ENCODE assay signal across 8 cellular contexts in genomic region chr19:35628565-35629331, GRCh38. TPM values are rescaled to one million over a fixed set of nuclear protein-coding genes. Genes with fewer than 3 reads are reported as not detected.
DNase-seq lines count a peak whose midpoint lies in the region; ATAC-seq and TF ChIP-seq lines count a peak whose summit lies in the region.

Gene RBM42, plus strand, starts transcription at chr19:35629036. Its CDS starts 118 bp downstream, at chr19:35629154.

- TF ChIP-seq CTCF in LNCaP clone FGC (IDR thresholded peaks at IDR 0.05; ENCODE audit: control insufficient read depth, extremely low read depth, insufficient read depth) (no peak), RWPE1 (conservative IDR thresholded peaks at IDR 0.05; ENCODE audit: low read depth) (no peak)

- DNase-seq in Daoy (ENCODE audit: low read depth) (peak; percentile 99), GOT3 (lab: John Stamatoyannopoulos, UW) (peak; percentile 85), LNCaP clone FGC (ENCODE audit: low read depth) (peak; percentile 96), RWPE1 (ENCODE audit: low spot score) (peak; percentile 99), fibroblast of gingiva (ENCODE audit: low read depth) (peak; percentile 99)
- peak; percentile 87 to 98 (median 97) for DNase-seq in naive thymus-derived CD4-positive, alpha-beta T cell
- DNase-seq in stimulated activated naive B cell treated with anti-CD40 and anti-IgM and Interleukin-4, amounts not matched to agents 10 μg/mL and 1 μg/mL and 100 μg/mL, for 72 hours, result peak; percentile 97

- H3K4me1 Mint-ChIP-seq in activated T-helper 17 cell treated with anti-CD3 and anti-CD28 coated beads, Interleukin-2, amount 50 U/mL, for 72 hours, result peaks cover 10% of the 10 kb centered on the region
- peaks cover 12 to 35% (median 25%) of the 10 kb centered on the region in 7 donors for H3K4me1 Mint-ChIP-seq in naive thymus-derived CD4-positive, alpha-beta T cell
- H3K4me1 Mint-ChIP-seq in stimulated activated naive B cell treated with anti-CD40 and anti-IgM and Interleukin-4, amounts not matched to agents 10 μg/mL and 1 μg/mL and 100 μg/mL, for 72 hours, result peaks cover 17 to 26% of the 10 kb centered on the region in 2 donors

- peak; percentile 100 for ATAC-seq in activated T-helper 17 cell treated with anti-CD3 and anti-CD28 coated beads, Interleukin-2, amount 50 U/mL, for 72 hours (replicated peaks)
- ATAC-seq in naive thymus-derived CD4-positive, alpha-beta T cell, result peak; percentile 100
- peak; percentile 99 to 100 for ATAC-seq in stimulated activated naive B cell treated with anti-CD40 and anti-IgM and Interleukin-4, amounts not matched to agents 10 μg/mL and 1 μg/mL and 100 μg/mL, for 72 hours (replicated peaks)

- no peaks in the 10 kb centered on the region for H3K9me3 ChIP-seq in naive thymus-derived CD4-positive, alpha-beta T cell (ENCODE audit: control insufficient read depth in 2 of 3, low read length in 3 of 3)

- peaks cover 15 to 40% (median 22%) of the 10 kb centered on the region in 3 experiments for H3K36me3 ChIP-seq in naive thymus-derived CD4-positive, alpha-beta T cell (ENCODE audit: control insufficient read depth in 2 of 3, insufficient read depth in 3 of 3, low read length in 3 of 3)

- peak within 1 kb of the TSS; percentile 97 for H3K27ac Mint-ChIP-seq in activated T-helper 17 cell treated with anti-CD3 and anti-CD28 coated beads, Interleukin-2, amount 50 U/mL, for 72 hours
- H3K27ac Mint-ChIP-seq in naive thymus-derived CD4-positive, alpha-beta T cell, result peak within 1 kb of the TSS; percentile 92 to 100 (median 99)
- H3K27ac Mint-ChIP-seq in stimulated activated naive B cell treated with anti-CD40 and anti-IgM and Interleukin-4, amounts not matched to agents 10 μg/mL and 1 μg/mL and 100 μg/mL, for 72 hours, result peak within 1 kb of the TSS; percentile 98

- H3K4me1 ChIP-seq in naive thymus-derived CD4-positive, alpha-beta T cell (ENCODE audit: control insufficient read depth in 2 of 2, insufficient read depth in 2 of 2, low read length in 2 of 2), result peaks cover 6 to 15% of the 10 kb centered on the region in 2 donors

- peak within 1 kb of the TSS; percentile 91 for H3K4me3 Mint-ChIP-seq in activated T-helper 17 cell treated with anti-CD3 and anti-CD28 coated beads, Interleukin-2, amount 50 U/mL, for 72 hours
- peak within 1 kb of the TSS; percentile 91 to 100 (median 98) for H3K4me3 Mint-ChIP-seq in naive thymus-derived CD4-positive, alpha-beta T cell
- peak within 1 kb of the TSS; percentile 96 to 97 for H3K4me3 Mint-ChIP-seq in stimulated activated naive B cell treated with anti-CD40 and anti-IgM and Interleukin-4, amounts not matched to agents 10 μg/mL and 1 μg/mL and 100 μg/mL, for 72 hours

- H3K27me3 ChIP-seq in naive thymus-derived CD4-positive, alpha-beta T cell (ENCODE audit: control insufficient read depth in 2 of 2, insufficient read depth in 2 of 2, low read length in 2 of 2), result no peaks in the 10 kb centered on the region

- no peaks in the 10 kb centered on the region for H3K9me3 Mint-ChIP-seq in activated T-helper 17 cell treated with anti-CD3 and anti-CD28 coated beads, Interleukin-2, amount 50 U/mL, for 72 hours
- peaks cover 0 to 3% (median 0%) of the 10 kb centered on the region in 11 donors for H3K9me3 Mint-ChIP-seq in naive thymus-derived CD4-positive, alpha-beta T cell
- H3K9me3 Mint-ChIP-seq in stimulated activated naive B cell treated with anti-CD40 and anti-IgM and Interleukin-4, amounts not matched to agents 10 μg/mL and 1 μg/mL and 100 μg/mL, for 72 hours, result no peaks in the 10 kb centered on the region

- CTCF ChIA-PET in RWPE1 (lab: Yijun Ruan, JAX), result no interaction called here
- CTCF ChIA-PET in naive thymus-derived CD4-positive, alpha-beta T cell (lab: Charles Lee), result no interaction called here

- POLR2A ChIA-PET in RWPE1 (lab: Yijun Ruan, JAX; ENCODE audit: low non-redundant PET), result no interaction called here
- POLR2A ChIA-PET in naive thymus-derived CD4-positive, alpha-beta T cell (lab: Charles Lee), result interaction anchor here (0.6 to 1.2 kb wide), 6 partner anchors 15 to 272 kb away, joined by 3 to 5 read pairs (median 4); partner anchors contain the start of genes HAUS5, PSENEN and U2AF1L4

- H3K27ac ChIP-seq in RWPE1, result peak within 1 kb of the TSS; percentile 88
- peak within 1 kb of the TSS; percentile 89 for H3K27ac ChIP-seq in naive thymus-derived CD4-positive, alpha-beta T cell (ENCODE audit: low read depth, low read length)

- peaks cover 45% of the 10 kb centered on the region for H3K36me3 Mint-ChIP-seq in activated T-helper 17 cell treated with anti-CD3 and anti-CD28 coated beads, Interleukin-2, amount 50 U/mL, for 72 hours (ENCODE audit: low read depth)
- H3K36me3 Mint-ChIP-seq in naive thymus-derived CD4-positive, alpha-beta T cell, result peaks cover 14 to 29% (median 18%) of the 10 kb centered on the region in 5 donors
- peaks cover 35 to 46% of the 10 kb centered on the region in 2 donors for H3K36me3 Mint-ChIP-seq in stimulated activated naive B cell treated with anti-CD40 and anti-IgM and Interleukin-4, amounts not matched to agents 10 μg/mL and 1 μg/mL and 100 μg/mL, for 72 hours

- no peaks in the 10 kb centered on the region for H3K27me3 Mint-ChIP-seq in activated T-helper 17 cell treated with anti-CD3 and anti-CD28 coated beads, Interleukin-2, amount 50 U/mL, for 72 hours
- H3K27me3 Mint-ChIP-seq in naive thymus-derived CD4-positive, alpha-beta T cell, result no peaks in the 10 kb centered on the region
- no peaks in the 10 kb centered on the region for H3K27me3 Mint-ChIP-seq in stimulated activated naive B cell treated with anti-CD40 and anti-IgM and Interleukin-4, amounts not matched to agents 10 μg/mL and 1 μg/mL and 100 μg/mL, for 72 hours

- intact Hi-C loops in naive thymus-derived CD4-positive, alpha-beta T cell (cut with micrococcal nuclease), result loop anchor here (1.0 to 5.0 kb wide), 10 partner anchors 15 to 488 kb away; partner anchors contain the start of genes COX6B1 (in 2 of the 2), HAUS5 (in 2 of the 2), TMEM147 (in 2 of the 2) and KMT2B (in 1 of the 2)

- H3K4me3 ChIP-seq in LNCaP clone FGC (ENCODE audit: low read depth, low read length), result peak within 1 kb of the TSS; percentile 100
- H3K4me3 ChIP-seq in naive thymus-derived CD4-positive, alpha-beta T cell (ENCODE audit: low read length), result peak within 1 kb of the TSS; percentile 89

RNA-seq across cellular contexts. Expression of gene RBM42, which starts in this region (rescaled TPM):
- 129 and 147 TPM in 2 replicates for total RNA-seq in Daoy (2014; rRNA removed; shearing (Covaris generic))
- total RNA-seq in activated T-helper 17 cell treated with anti-CD3 and anti-CD28 coated beads, Interleukin-2, amount 50 U/mL, for 72 hours, result 10 to 100 TPM; 54.7 to 95.6 TPM
- total RNA-seq in naive thymus-derived CD4-positive, alpha-beta T cell, result 10 to 100 TPM; 39.0 to 98.2 (median 51.3) TPM
- polyA plus RNA-seq in naive thymus-derived CD4-positive, alpha-beta T cell, result 10 to 100 TPM; 48.7 to 49.8 TPM

Comparison
In these comparisons a context has a peak if more than half of its experiments do, and no peak if none do; other contexts are left out.
1. Peak in every context shown above with its lines: DNase-seq, ATAC-seq, H3K4me3 ChIP-seq and H3K27ac ChIP-seq.